Comparison of ENCODE assay signal across 8 cellular contexts in the genomic region with DNA sequence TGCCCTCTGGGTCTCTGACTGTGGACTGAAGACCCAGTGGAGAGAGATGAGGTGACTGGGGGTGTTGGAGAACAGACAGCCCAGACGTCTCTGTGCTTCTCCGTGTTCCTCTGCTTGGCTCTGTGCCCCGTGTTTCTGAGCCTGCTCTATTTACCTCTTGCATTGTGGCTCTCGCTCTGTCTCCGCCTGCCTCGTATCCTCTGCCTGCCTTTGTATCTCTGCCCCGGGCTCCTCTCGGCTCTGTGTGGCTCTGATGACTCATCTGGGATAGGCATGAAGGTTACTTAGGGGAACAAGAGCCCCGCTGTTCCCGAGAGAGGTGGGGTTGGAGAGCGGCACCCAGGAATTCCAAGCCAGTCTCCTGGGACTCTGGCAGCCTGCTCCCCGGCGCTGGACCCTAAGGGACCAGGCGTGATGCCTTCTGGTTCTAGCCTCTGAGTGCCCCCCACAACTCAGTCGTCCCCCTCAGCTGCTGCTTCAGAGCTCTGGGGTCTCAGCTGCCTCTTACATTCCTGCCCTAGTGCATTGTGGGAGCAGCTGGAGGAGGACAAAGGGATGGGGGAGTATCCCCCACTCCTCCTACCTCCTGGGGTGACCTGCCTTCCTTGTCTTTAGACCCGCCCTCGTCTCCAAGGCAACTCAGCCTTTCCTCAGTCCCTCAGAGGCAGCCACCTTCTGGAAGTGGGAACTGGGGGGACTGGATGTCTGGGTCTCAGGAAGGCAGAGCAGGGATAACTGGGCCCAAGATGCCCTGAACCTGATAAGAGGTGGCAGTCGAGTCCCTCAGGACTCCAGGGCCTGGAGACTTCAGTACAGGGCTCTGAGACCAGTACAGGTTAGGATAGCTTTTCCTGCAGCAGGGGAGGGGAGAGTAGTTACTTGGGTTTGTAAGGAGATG. TPM values are rescaled to one million over a fixed set of nuclear protein-coding genes. Genes with fewer than 3 reads are reported as not detected.
A peak's percentile ranks its signal among the peaks of the same experiment; 100 is the strongest.
DNase-seq lines count a peak whose midpoint lies in the region; ATAC-seq and TF ChIP-seq lines count a peak whose summit lies in the region.

No MANE protein-coding gene starts in this region.

- peak overlapping the region; percentile 87 for H3K27ac Mint-ChIP-seq in chondrocyte (ENCODE audit: unreplicated experiment)

- H3K36me3 ChIP-seq in BJ (ENCODE audit: control insufficient read depth, insufficient read depth, low read length) (peaks cover 5% of the 10 kb centered on the region), SJSA1 (peaks cover 13% of the 10 kb centered on the region; the same call in 1 of the 2 replicates)

- H3K4me1 Mint-ChIP-seq in chondrocyte (ENCODE audit: low read depth): peaks cover 75% of the 10 kb centered on the region

- H3K9me3 Mint-ChIP-seq in chondrocyte (ENCODE audit: low read depth): no peaks in the 10 kb centered on the region

- peaks cover 51% of the 10 kb centered on the region for H3K4me1 ChIP-seq in SJSA1 (replicated peaks)

- TF ChIP-seq CTCF in BJ (IDR thresholded peaks at IDR 0.05; ENCODE audit: insufficient read depth, low read depth, low read length) (no peak), chondrocyte (IDR thresholded peaks at IDR 0.05) (no peak)

- H3K4me3 ChIP-seq in BJ (ENCODE audit: low read depth, low read length) (peak overlapping the region; percentile 60), SJSA1 (peak overlapping the region; percentile 53)

- peaks cover 12% of the 10 kb centered on the region for H3K36me3 Mint-ChIP-seq in chondrocyte (ENCODE audit: low read depth)

- H3K27ac ChIP-seq in SJSA1: peak overlapping the region; percentile 60

- no peaks in the 10 kb centered on the region for H3K27me3 Mint-ChIP-seq in chondrocyte (ENCODE audit: low read depth)

- peak overlapping the region; percentile 80 for H3K4me3 Mint-ChIP-seq in chondrocyte (ENCODE audit: unreplicated experiment)

- H3K27me3 ChIP-seq in BJ (ENCODE audit: control insufficient read depth, insufficient read depth, low read length) (no peaks in the 10 kb centered on the region), SJSA1 (replicated peaks) (no peaks in the 10 kb centered on the region)

- H3K9me3 ChIP-seq in SJSA1 (replicated peaks): no peaks in the 10 kb centered on the region

- DNase-seq in BJ (ENCODE audit: low read depth) (peak; percentile 41), HS-27A (ENCODE audit: low read depth) (peak; percentile 51), SJSA1 (ENCODE audit: low read depth in 1 of 2, low spot score in 2 of 2) (peak; percentile 82 to 93), chondrocyte (ENCODE audit: low spot score) (no peak), kidney tubule cell (ENCODE audit: low spot score) (peak; percentile 92)
- peak; percentile 24 to 28 for DNase-seq in stimulated activated CD4-positive, alpha-beta T cell treated with anti-CD3 and anti-CD28 coated beads, Interleukin-2, amount 100 ng/mL, for 24 hours

- CTCF ChIA-PET in BJ (lab: Yijun Ruan, JAX): interaction anchor here (0.6 to 12.0 kb wide), 5 partner anchors 12 to 60 kb away, joined by 3 to 274 read pairs (median 3); a partner anchor contains a TSS

- POLR2A ChIA-PET in BJ (lab: Charles Lee): no interaction called here

- no peak for ATAC-seq in HG02852 (IDR thresholded peaks at IDR 0.05; ENCODE audit: unreplicated experiment)
- no peak for ATAC-seq in HG02970 (IDR thresholded peaks at IDR 0.05; ENCODE audit: low FRiP score, unreplicated experiment)

RNA-seq across cellular contexts. Expression of a gene that starts 1.9 kb away (rescaled TPM):
- polyA plus RNA-seq in BJ (2011; rRNA removed): 10.6 and 17.0 TPM in 2 replicates
- 15.0 and 29.9 TPM in 2 replicates for polyA minus RNA-seq in BJ (2011; rRNA and poly(A)+ RNA removed)
- 17.0 and 18.2 TPM in 2 replicates for total RNA-seq in SJSA1 (2014; rRNA removed; shearing (Covaris generic))
- total RNA-seq in chondrocyte: 112 to 157 TPM (median 117 TPM) in 3 replicates

RNA-seq across cellular contexts. Expression of a gene that starts 21.8 kb away (rescaled TPM):
- polyA plus RNA-seq in BJ (2011; rRNA removed): 24.9 and 28.2 TPM in 2 replicates
- 12.8 and 13.3 TPM in 2 replicates for polyA minus RNA-seq in BJ (2011; rRNA and poly(A)+ RNA removed)
- total RNA-seq in SJSA1 (2014; rRNA removed; shearing (Covaris generic)): 13.4 and 17.7 TPM in 2 replicates
- total RNA-seq in chondrocyte: 39.5 to 54.6 TPM (median 40.1 TPM) in 3 replicates

RNA-seq across cellular contexts. Expression of a gene that starts 27.8 kb away (rescaled TPM):
- polyA plus RNA-seq in BJ (2011; rRNA removed): 14.8 and 16.1 TPM in 2 replicates
- 10.3 and 15.8 TPM in 2 replicates for polyA minus RNA-seq in BJ (2011; rRNA and poly(A)+ RNA removed)
- total RNA-seq in SJSA1 (2014; rRNA removed; shearing (Covaris generic)): 21.2 and 28.9 TPM in 2 replicates
- total RNA-seq in chondrocyte: 33.1 to 48.0 TPM (median 33.8 TPM) in 3 replicates

RNA-seq across cellular contexts. Expression of a gene that starts 45.7 kb away (rescaled TPM):
- polyA plus RNA-seq in BJ (2011; rRNA removed): not detected in 2 replicates
- not detected in 2 replicates for polyA minus RNA-seq in BJ (2011; rRNA and poly(A)+ RNA removed)
- not detected in 2 replicates for total RNA-seq in SJSA1 (2014; rRNA removed; shearing (Covaris generic))
- total RNA-seq in chondrocyte: not detected in 3 replicates

RNA-seq across cellular contexts. Expression of a gene that starts 54.5 kb away (rescaled TPM):
- not detected in 2 replicates for polyA plus RNA-seq in BJ (2011; rRNA removed)
- polyA minus RNA-seq in BJ (2011; rRNA and poly(A)+ RNA removed): not detected in 2 replicates
- not detected in 2 replicates for total RNA-seq in SJSA1 (2014; rRNA removed; shearing (Covaris generic))
- total RNA-seq in chondrocyte: 0.07 TPM in 1 of 3 replicates, not detected in the others
